8 cellular contexts compared by ENCODE assay signal in genomic region chr11:65574147-65574962, GRCh38. TPM values are rescaled to one million over a fixed set of nuclear protein-coding genes. Genes with fewer than 3 reads are reported as not detected.
DNase-seq lines count a peak whose midpoint lies in the region; ATAC-seq and TF ChIP-seq lines count a peak whose summit lies in the region.

No MANE protein-coding gene starts in this region.

- H3K9ac ChIP-seq in rectal smooth muscle tissue (ENCODE audit: low read length): peak overlapping the region; percentile 58

- peak overlapping the region; percentile 98 for H3K4me3 ChIP-seq in DOHH2 (ENCODE audit: low read length)
- peak overlapping the region; percentile 64 for H3K4me3 ChIP-seq in MG63
- peak overlapping the region; percentile 84 for H3K4me3 ChIP-seq in right cardiac atrium (ENCODE audit: low read length)
- peak overlapping the region; percentile 98 for H3K4me3 ChIP-seq in rectal smooth muscle tissue (ENCODE audit: low read length)
- peak overlapping the region; percentile 81 to 98 for H3K4me3 ChIP-seq in vagina

- peak; percentile 51 for TF ChIP-seq CTCF in DOHH2 (IDR thresholded peaks at IDR 0.05; ENCODE audit: low read depth, low read length, poor library complexity, severe bottlenecking)
- TF ChIP-seq CTCF in vagina (IDR thresholded peaks at IDR 0.05): peak; percentile 76 to 92 (median 84)

- H3K4me2 ChIP-seq in DOHH2 (ENCODE audit: low read length): peak overlapping the region; percentile 87

- peaks cover 25% of the 10 kb centered on the region for H3F3A ChIP-seq in DOHH2 (ENCODE audit: control insufficient read depth, insufficient read depth)

- intact Hi-C loops in right cardiac atrium (cut with DNase I) (no loop called here), vagina (cut with DNase I) (loop anchor here (5.0 kb wide), 1 partner anchor 38 kb away; the partner anchor contains the start of gene MAP3K11)

- H3K4me1 ChIP-seq in DOHH2 (ENCODE audit: control insufficient read depth, low read length) (peaks cover 55% of the 10 kb centered on the region), right cardiac atrium (ENCODE audit: control insufficient read depth, insufficient read depth, low read length) (peaks cover 14% of the 10 kb centered on the region), rectal smooth muscle tissue (ENCODE audit: control insufficient read depth, insufficient read depth, low read length) (peaks cover 35% of the 10 kb centered on the region), vagina (peaks cover 79% of the 10 kb centered on the region)

- peaks cover 56% of the 10 kb centered on the region for H3K4me1 Mint-ChIP-seq in T-helper 17 cell

- H3K9me2 ChIP-seq in DOHH2 (replicated peaks; ENCODE audit: control insufficient read depth, low read length): no peaks in the 10 kb centered on the region

- 3% methylated on average over 75 of the region's 75 CpGs for whole genome bisulfite sequencing in right cardiac atrium

- H3K27me3 Mint-ChIP-seq in T-helper 17 cell: no peaks in the 10 kb centered on the region

- ATAC-seq in GM21786 (IDR thresholded peaks at IDR 0.05; ENCODE audit: unreplicated experiment) (peak; percentile 27), T-helper 17 cell (peak; percentile 31), right cardiac atrium (peak; percentile 70 to 72)

- H4K20me1 ChIP-seq in DOHH2 (ENCODE audit: control insufficient read depth, insufficient read depth, low read depth, low read length): 0 out of 2 replicates have a peak, but pooled peaks cover 2% of the 10 kb centered on the region

- H3K27ac Mint-ChIP-seq in T-helper 17 cell: peak overlapping the region; percentile 99

- no peaks in the 10 kb centered on the region for H3K27me3 ChIP-seq in DOHH2 (ENCODE audit: control insufficient read depth, low read length)
- no peaks in the 10 kb centered on the region for H3K27me3 ChIP-seq in MG63
- H3K27me3 ChIP-seq in right cardiac atrium (ENCODE audit: control insufficient read depth, insufficient read depth): no peaks in the 10 kb centered on the region
- H3K27me3 ChIP-seq in rectal smooth muscle tissue (ENCODE audit: control insufficient read depth, insufficient read depth, low read length): no peaks in the 10 kb centered on the region
- no peaks in the 10 kb centered on the region for H3K27me3 ChIP-seq in vagina

- H3K4me3 Mint-ChIP-seq in T-helper 17 cell: peak overlapping the region; percentile 94

- peaks cover 7% of the 10 kb centered on the region for H3K36me3 Mint-ChIP-seq in T-helper 17 cell (ENCODE audit: low read depth)

- DNase-seq in MG63 (peak; percentile 98), T-helper 17 cell (peak; percentile 70 to 90 (median 87)), right cardiac atrium (peak; percentile 98), vagina (ENCODE audit: extremely low spot score in 2 of 2) (no peak)

- peaks cover 46% of the 10 kb centered on the region for H3K79me2 ChIP-seq in DOHH2 (ENCODE audit: control insufficient read depth, low read length)

- no peaks in the 10 kb centered on the region for H3K9me3 ChIP-seq in DOHH2 (ENCODE audit: control insufficient read depth, insufficient read depth, low read length)
- H3K9me3 ChIP-seq in MG63: no peaks in the 10 kb centered on the region
- H3K9me3 ChIP-seq in T-helper 17 cell (ENCODE audit: control insufficient read depth, low read length, poor library complexity, severe bottlenecking): no peaks in the 10 kb centered on the region
- H3K9me3 ChIP-seq in right cardiac atrium (ENCODE audit: control insufficient read depth, low read length): no peaks in the 10 kb centered on the region
- H3K9me3 ChIP-seq in vagina: no peaks in the 10 kb centered on the region

- peaks cover 15% of the 10 kb centered on the region for H3K36me3 ChIP-seq in DOHH2 (ENCODE audit: control insufficient read depth, low read length)
- H3K36me3 ChIP-seq in MG63: peaks cover 32% of the 10 kb centered on the region
- peaks cover under 1% of the 10 kb centered on the region for H3K36me3 ChIP-seq in rectal smooth muscle tissue (ENCODE audit: control insufficient read depth, insufficient read depth, low read length)
- H3K36me3 ChIP-seq in vagina: peaks cover 0 to 3% of the 10 kb centered on the region in 2 donors

- H3K27ac ChIP-seq in DOHH2 (ENCODE audit: low read depth, low read length) (peak overlapping the region; percentile 90), angular gyrus (ENCODE audit: low read depth, low read length) (peak overlapping the region; percentile 78), right cardiac atrium (ENCODE audit: low read length) (peak overlapping the region; percentile 73), rectal smooth muscle tissue (ENCODE audit: low read depth, low read length) (peak overlapping the region; percentile 87), vagina (peak overlapping the region; percentile 93)

- no peak for TF ChIP-seq POLR2A in vagina (IDR thresholded peaks at IDR 0.05)

RNA-seq across cellular contexts. Expression of gene EHBP1L1, which starts 1.5 kb away (rescaled TPM):
- total RNA-seq in MG63 (2014; rRNA removed; shearing (Covaris generic); ENCODE audit: low replicate concordance): 30.8 and 65.1 TPM in 2 replicates
- total RNA-seq in T-helper 17 cell: 100 to 1,000 TPM; 123 to 152 TPM
- 10 to 100 TPM; 43.9 to 80.2 (median 48.2) TPM for total RNA-seq in right cardiac atrium
- 35.7 TPM for polyA plus RNA-seq in right cardiac atrium
- 123 TPM for total RNA-seq in vagina

RNA-seq across cellular contexts. Expression of gene FAM89B, which starts 2.0 kb away (rescaled TPM):
- 45.5 and 66.6 TPM in 2 replicates for total RNA-seq in MG63 (2014; rRNA removed; shearing (Covaris generic); ENCODE audit: low replicate concordance)
- total RNA-seq in T-helper 17 cell (10 to 100 TPM; 41.2 to 44.4 TPM), right cardiac atrium (10 to 100 TPM; 40.5 to 46.6 (median 45.9) TPM), vagina (62.4 TPM)
- 43.0 TPM for polyA plus RNA-seq in right cardiac atrium

RNA-seq across cellular contexts. Expression of gene ZNRD2, which starts 4.1 kb away (rescaled TPM):
- total RNA-seq in MG63 (2014; rRNA removed; shearing (Covaris generic); ENCODE audit: low replicate concordance): 51.1 and 90.7 TPM in 2 replicates
- total RNA-seq in T-helper 17 cell: 10 to 100 TPM; 30.3 to 39.0 TPM
- 10 to 100 TPM; 32.6 to 35.3 (median 34.9) TPM for total RNA-seq in right cardiac atrium
- polyA plus RNA-seq in right cardiac atrium: 56.8 TPM
- total RNA-seq in vagina: 68.5 TPM

RNA-seq across cellular contexts. Expression of gene LTBP3, which starts 16.2 kb away (rescaled TPM):
- total RNA-seq in MG63 (2014; rRNA removed; shearing (Covaris generic); ENCODE audit: low replicate concordance): 109 and 124 TPM in 2 replicates
- total RNA-seq in T-helper 17 cell (100 to 1,000 TPM; 123 to 187 TPM), right cardiac atrium (100 to 1,000 TPM; 128 to 161 (median 140) TPM), vagina (246 TPM)
- polyA plus RNA-seq in right cardiac atrium: 60.2 TPM

RNA-seq across cellular contexts. Expression of gene KCNK7, which starts 21.2 kb away (rescaled TPM):
- not detected in 2 replicates for total RNA-seq in MG63 (2014; rRNA removed; shearing (Covaris generic); ENCODE audit: low replicate concordance)
- total RNA-seq in T-helper 17 cell (1 to 10 TPM; 4.7 to 5.7 TPM), right cardiac atrium (under 1 TPM; 0.28 to 0.88 (median 0.55) TPM), vagina (12.0 TPM)
- 0.18 TPM for polyA plus RNA-seq in right cardiac atrium

Comparison
In these comparisons a context has a peak if more than half of its experiments do, and no peak if none do; other contexts are left out.
1. DNase-seq: peak in MG63 (single experiment), T-helper 17 cell (3 of 3) and right cardiac atrium (3 of 3); none in vagina (0 of 2).
2. Peak in every context shown above with its lines, with median percentiles within 50 percentile points of each other: H3K27ac ChIP-seq, H3K4me3 ChIP-seq and ATAC-seq.